Comparison of ENCODE assay signal across 8 cellular contexts in genomic region chr10:60646966-60647796, GRCh38.
DNase-seq lines count a peak whose midpoint lies in the region; FAIRE-seq and TF ChIP-seq lines count a peak whose summit lies in the region.

No MANE protein-coding gene starts in this region.

- H3K27me3 ChIP-seq in SK-N-SH (ENCODE audit: insufficient read depth) (no peaks in the 10 kb centered on the region), mesendoderm (ENCODE audit: insufficient read depth, low read length, poor library complexity) (no peaks in the 10 kb centered on the region), uterus (no peaks in the 10 kb centered on the region)

- no peak overlapping the region for H4K8ac ChIP-seq in mesendoderm (ENCODE audit: low read depth, low read length)

- H3K9me2 ChIP-seq in SK-N-SH, result no peaks in the 10 kb centered on the region

- TF ChIP-seq CTCF in SK-N-SH (IDR thresholded peaks at IDR 0.05) (peak; percentile 84), uterus (IDR thresholded peaks at IDR 0.05) (peak; percentile 65 to 75 (median 67))

- H3K79me2 ChIP-seq in SK-N-SH (ENCODE audit: insufficient read depth) (no peaks in the 10 kb centered on the region), mesendoderm (ENCODE audit: control insufficient read depth, insufficient read depth, low read length) (no peaks in the 10 kb centered on the region)

- H3K27ac ChIP-seq in SK-N-SH (ENCODE audit: low read depth in 2 of 2, low read length in 1 of 2) (no peak overlapping the region), mesendoderm (ENCODE audit: low read depth, low read length) (no peak overlapping the region), uterus (no peak overlapping the region)

- peak; percentile 94 for TF ChIP-seq RAD21 in SK-N-SH (IDR thresholded peaks at IDR 0.05; ENCODE audit: low read length)

- no peak overlapping the region for H2BK15ac ChIP-seq in mesendoderm (replicated peaks; ENCODE audit: low read depth)

- no peak overlapping the region for H2BK120ac ChIP-seq in mesendoderm (ENCODE audit: low read depth, low read length)

- TF ChIP-seq EP300 in SK-N-SH (IDR thresholded peaks at IDR 0.05; ENCODE audit: borderline replicate concordance in 1 of 2, low read depth in 1 of 2, low read length in 1 of 2), result no peak

- H3K79me1 ChIP-seq in mesendoderm (ENCODE audit: low read length), result no peaks in the 10 kb centered on the region

- H3K36me3 ChIP-seq in SK-N-SH (replicated peaks in 1 of 2; ENCODE audit: control insufficient read depth in 1 of 2, insufficient read depth in 2 of 2, low read length in 1 of 2) (no peaks in the 10 kb centered on the region), mesendoderm (ENCODE audit: control insufficient read depth, insufficient read depth, low read length) (no peaks in the 10 kb centered on the region), uterus (no peaks in the 10 kb centered on the region)

- no peak for TF ChIP-seq POLR2A in uterus (IDR thresholded peaks at IDR 0.05)

- H2AK5ac ChIP-seq in mesendoderm (ENCODE audit: low read length), result no peak overlapping the region

- H3K9me3 ChIP-seq in SK-N-SH, result no peaks in the 10 kb centered on the region
- no peaks in the 10 kb centered on the region for H3K9me3 ChIP-seq in uterus

- H3K9ac ChIP-seq in SK-N-SH, result no peak overlapping the region
- H3K9ac ChIP-seq in mesendoderm (ENCODE audit: low read length), result no peak overlapping the region

- H4K20me1 ChIP-seq in SK-N-SH (ENCODE audit: insufficient read depth), result no peaks in the 10 kb centered on the region

- H3K56ac ChIP-seq in mesendoderm (ENCODE audit: low read length), result no peak overlapping the region

- CTCF ChIA-PET in SK-N-SH (lab: Yijun Ruan, JAX), result interaction anchor here (0.6 to 13.5 kb wide), 38 partner anchors 11 to 550 kb away, joined by 3 to 294 read pairs (median 4); no protein-coding TSS in a partner anchor

- H3F3A ChIP-seq in SK-N-SH (replicated peaks; ENCODE audit: insufficient read depth), result peaks cover 21% of the 10 kb centered on the region

- H3K4me1 ChIP-seq in SK-N-SH (ENCODE audit: control insufficient read depth in 1 of 2, insufficient read depth in 2 of 2, low read depth in 1 of 2, low read length in 1 of 2) (peaks cover 7 to 19% of the 10 kb centered on the region in 2 experiments), mesendoderm (ENCODE audit: control insufficient read depth, low read depth, low read length) (peaks cover 12% of the 10 kb centered on the region), uterus (no peaks in the 10 kb centered on the region)

- 16% methylated on average over 6 of the region's 6 CpGs for WGBS in SK-N-SH (ENCODE audit: low lambda C conversion rate)
- WGBS in mesendoderm (ENCODE audit: extremely low coverage, insufficient coverage, low lambda C conversion rate), result no CpG with 5 or more reads among the region's 6 CpGs

- no peak overlapping the region for H2BK5ac ChIP-seq in mesendoderm (ENCODE audit: low read length)

- FAIRE-seq in GM19239 (lab: Jason Lieb, UNC), result peak; percentile 79
- peak; percentile 84 for FAIRE-seq in colon (lab: Jason Lieb, UNC)

- no peak overlapping the region for H3K18ac ChIP-seq in mesendoderm (ENCODE audit: low read length)

- DNase-seq in DMS 273 (lab: John Stamatoyannopoulos, UW; ENCODE audit: unreplicated experiment), result peak; percentile 72
- DNase-seq in DMS 273 treated with DMSO at 0.1 percent for 48 hours (lab: John Stamatoyannopoulos, UW), result no peak
- no peak for DNase-seq in GM19239 (ENCODE audit: insufficient read length, low spot score)
- DNase-seq in HT-29 (ENCODE audit: low spot score), result peak; percentile 87
- peak; percentile 12 for DNase-seq in SK-N-SH
- peak; percentile 61 for DNase-seq in mesendoderm
- peak in 1 of 2 donors; percentile 23 for DNase-seq in uterus

- intact Hi-C loops in uterus (cut with DNase I; ENCODE audit: low total_unique reads), result no loop called here

- H4K5ac ChIP-seq in mesendoderm (ENCODE audit: low read length), result no peak overlapping the region

- POLR2A ChIA-PET in SK-N-SH (lab: Yijun Ruan, JAX), result no interaction called here

- no peak overlapping the region for H3K23ac ChIP-seq in mesendoderm (ENCODE audit: low read length)

- no peak overlapping the region for H3K4me3 ChIP-seq in SK-N-SH (ENCODE audit: low read depth in 2 of 2, low read length in 1 of 2)
- H3K4me3 ChIP-seq in mesendoderm (ENCODE audit: low read length), result no peak overlapping the region
- H3K4me3 ChIP-seq in uterus, result no peak overlapping the region

- H2AFZ ChIP-seq in SK-N-SH (ENCODE audit: low read depth), result no peak overlapping the region

- H3K4me2 ChIP-seq in SK-N-SH (no peak overlapping the region), mesendoderm (ENCODE audit: low read length) (no peak overlapping the region)

- H3K4ac ChIP-seq in mesendoderm (ENCODE audit: low read depth, low read length), result no peak overlapping the region

TF ChIP-seq in SK-N-SH, 30 proteins besides CTCF, POLR2A, EP300 and RAD21:
- TF ChIP-seq FOSL2 (IDR thresholded peaks at IDR 0.05; ENCODE audit: borderline replicate concordance, low read depth) (no peak; the same call in 1 of the 2 replicates), RCOR1 (IDR thresholded peaks at IDR 0.05; ENCODE audit: low read length) (peak; percentile 17; the same call in 1 of the 2 replicates), SMC3 (IDR thresholded peaks at IDR 0.05; ENCODE audit: low read depth, low read length) (peak; percentile 82)

Comparison
In these comparisons a context has a peak if more than half of its experiments do, and no peak if none do; other contexts are left out.
1. DNase-seq: peak in DMS 273 (single experiment), HT-29 (single experiment), SK-N-SH (single experiment) and mesendoderm (single experiment); none in DMS 273 treated with DMSO at 0.1 percent for 48 hours (single experiment) and GM19239 (single experiment).